10 cellular contexts compared by ENCODE assay signal in the genomic region with DNA sequence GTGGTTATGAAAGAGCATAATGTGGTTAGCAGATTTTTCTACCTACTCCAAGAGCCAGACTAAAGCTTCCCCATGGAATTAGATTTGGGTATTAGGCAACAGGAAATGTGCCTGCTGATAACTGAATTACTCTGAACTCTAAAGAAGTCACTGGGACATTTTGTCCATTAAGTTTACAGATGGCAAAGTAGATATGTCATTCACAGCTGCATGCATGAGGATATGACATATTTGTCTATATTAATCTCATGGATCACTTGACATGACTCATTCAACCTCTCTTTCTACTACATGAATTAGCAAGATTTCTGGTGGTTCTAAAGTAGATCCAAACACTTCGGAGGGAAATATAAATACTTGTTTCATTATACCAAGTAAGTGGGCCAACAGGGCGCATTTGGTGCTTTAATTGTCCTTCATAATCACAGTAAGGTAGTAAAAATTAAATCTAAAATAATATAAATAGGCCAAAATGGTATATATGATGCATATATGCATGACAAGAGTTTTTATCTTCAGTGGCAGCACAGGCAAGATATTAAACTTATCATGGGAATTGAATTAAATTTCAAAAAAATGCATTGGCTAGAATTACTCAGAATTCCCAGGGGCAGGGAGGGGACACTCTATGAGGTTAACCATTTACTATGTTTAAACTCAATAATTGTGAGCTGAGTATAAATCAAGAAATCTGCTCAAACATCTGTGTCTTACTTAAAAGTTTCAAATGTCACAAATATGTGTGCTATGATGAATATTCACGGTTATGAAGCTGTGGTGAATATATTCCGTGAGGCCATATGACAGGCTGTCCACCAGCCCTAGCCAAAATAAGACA.
DNase-seq lines count a peak whose midpoint lies in the region; ATAC-seq and TF ChIP-seq lines count a peak whose summit lies in the region.
"Had no signal": no experiment of that assay in that cellular context is flagged by ENCODE, and none has a peak within 500 bp of the region (broad histone marks: within the 10 kb centered on the region; RNA-seq: fewer than 3 reads in every experiment).

No MANE protein-coding gene starts in this region.

- H3K79me2 ChIP-seq in PC-3 (ENCODE audit: low read length) (no peaks in the 10 kb centered on the region), osteoblast (ENCODE audit: insufficient read depth, low read length) (no peaks in the 10 kb centered on the region)

- H3K4me2 ChIP-seq in PC-3 (ENCODE audit: low read length) (peak overlapping the region; percentile 44), osteoblast (ENCODE audit: insufficient read depth, low read length) (peak overlapping the region; percentile 22)

- H4K20me1 ChIP-seq in PC-3 (ENCODE audit: low read length) (no peaks in the 10 kb centered on the region), osteoblast (ENCODE audit: insufficient read depth, low read length) (no peaks in the 10 kb centered on the region)

- TF ChIP-seq CTCF in PC-3 (conservative IDR thresholded peaks at IDR 0.05; ENCODE audit: low read depth, low read length): no peak
- no peak for TF ChIP-seq CTCF in epithelial cell of esophagus (IDR thresholded peaks at IDR 0.05; ENCODE audit: insufficient read depth, low read depth, low read length, missing control alignments)
- TF ChIP-seq CTCF in osteoblast (IDR thresholded peaks at IDR 0.05; ENCODE audit: extremely low read depth, low read depth, low read length): no peak
- TF ChIP-seq CTCF in glutamatergic neuron (IDR thresholded peaks at IDR 0.05; ENCODE audit: partially characterized antibody, unreplicated experiment): no peak

- BruUV-seq in PC-3 (replicated peaks; lab: Mats Ljungman, UMichigan): no TSS peak

- H3F3A ChIP-seq in PC-3 (ENCODE audit: low read length, unreplicated experiment): no peaks in the 10 kb centered on the region

- H3K4me3 Mint-ChIP-seq in glutamatergic neuron (ENCODE audit: unreplicated experiment): no peak overlapping the region
- H3K4me3 Mint-ChIP-seq: naive B cell had no signal

- peaks cover 20% of the 10 kb centered on the region for H3K4me1 ChIP-seq in PC-3 (ENCODE audit: insufficient read depth, low read length)
- H3K4me1 ChIP-seq in osteoblast (ENCODE audit: insufficient read depth, low read length): peaks cover 11% of the 10 kb centered on the region

- H3K9ac ChIP-seq in PC-3 (ENCODE audit: low read length): no peak overlapping the region

- CTCF ChIA-PET in PC-3 (lab: Charles Lee): no interaction called here

- H3K27me3 ChIP-seq in PC-3 (ENCODE audit: low read length) (no peaks in the 10 kb centered on the region), osteoblast (ENCODE audit: insufficient read depth, low read length) (no peaks in the 10 kb centered on the region)

- intact Hi-C loops in PC-3 (cut with micrococcal nuclease): no loop called here

- no peaks in the 10 kb centered on the region for H3K36me3 ChIP-seq in PC-3 (ENCODE audit: low read depth, low read length)
- H3K36me3 ChIP-seq in osteoblast (ENCODE audit: insufficient read depth, low read length): no peaks in the 10 kb centered on the region

- H3K9me3 Mint-ChIP-seq in glutamatergic neuron (ENCODE audit: unreplicated experiment): no peaks in the 10 kb centered on the region
- H3K9me3 Mint-ChIP-seq: naive B cell had no signal

- H3K27me3 Mint-ChIP-seq in glutamatergic neuron (ENCODE audit: unreplicated experiment): no peaks in the 10 kb centered on the region
- H3K27me3 Mint-ChIP-seq: naive B cell had no signal

- H3K9me3 ChIP-seq in PC-3 (ENCODE audit: low read length) (no peaks in the 10 kb centered on the region), osteoblast (ENCODE audit: low read depth, low read length) (no peaks in the 10 kb centered on the region)

- H2AFZ ChIP-seq in PC-3 (ENCODE audit: low read length) (no peak overlapping the region), osteoblast (ENCODE audit: low read length) (no peak overlapping the region)

- H3K4me3 ChIP-seq in PC-3 (ENCODE audit: low read length) (no peak overlapping the region), epithelial cell of esophagus (ENCODE audit: low read length) (no peak overlapping the region), osteoblast (ENCODE audit: insufficient read depth, low read length) (no peak overlapping the region)

- DNase-seq in Daoy (ENCODE audit: low read depth): peak; percentile 79
- peak; percentile 88 for DNase-seq in PC-3
- peak; percentile 78 for DNase-seq in epithelial cell of esophagus (ENCODE audit: low read depth)
- no peak for DNase-seq in osteoblast (ENCODE audit: insufficient read length, low spot score, missing footprints)
- DNase-seq in amygdala (lab: John Stamatoyannopoulos, UW): no peak
- DNase-seq in CD1c-positive myeloid dendritic cell (ENCODE audit: extremely low spot score): no peak
- no peak for DNase-seq in cerebellum (ENCODE audit: low spot score)
- DNase-seq in glutamatergic neuron: no peak
- DNase-seq: naive B cell had no signal

- no peak overlapping the region for H3K27ac Mint-ChIP-seq in glutamatergic neuron (ENCODE audit: unreplicated experiment)
- H3K27ac Mint-ChIP-seq: activated naive CD4-positive, alpha-beta T cell treated with anti-CD3 and anti-CD28 coated beads, Interleukin-2, amount 50 U/mL, for 72 hours; naive B cell had no signal

- H3K27ac ChIP-seq in PC-3 (ENCODE audit: low read length) (peak overlapping the region; percentile 61), osteoblast (ENCODE audit: low read depth, low read length) (peak overlapping the region; percentile 48)

- POLR2A ChIA-PET in PC-3 (lab: Charles Lee; ENCODE audit: unreplicated experiment): interaction anchor here (0.5 kb wide), 1 partner anchor 764 kb away, joined by 3 read pairs; no protein-coding TSS in a partner anchor

- no peaks in the 10 kb centered on the region for H3K9me2 ChIP-seq in PC-3 (replicated peaks; ENCODE audit: low read length)

- H3K4me1 Mint-ChIP-seq in glutamatergic neuron (ENCODE audit: low read depth, unreplicated experiment): peaks cover 9% of the 10 kb centered on the region
- H3K4me1 Mint-ChIP-seq: naive B cell had no signal

- peak; percentile 95 for ATAC-seq in PC-3

- H3K36me3 Mint-ChIP-seq in glutamatergic neuron (ENCODE audit: unreplicated experiment): no peaks in the 10 kb centered on the region
- H3K36me3 Mint-ChIP-seq: activated naive CD4-positive, alpha-beta T cell treated with anti-CD3 and anti-CD28 coated beads, Interleukin-2, amount 50 U/mL, for 72 hours; naive B cell had no signal

Comparison
In these comparisons a context has a peak if more than half of its experiments do, and no peak if none do; other contexts are left out.
1. DNase-seq: peak in Daoy (single experiment), PC-3 (single experiment) and epithelial cell of esophagus (single experiment); none in osteoblast (single experiment), amygdala (0 of 56), CD1c-positive myeloid dendritic cell (single experiment), cerebellum (single experiment) and glutamatergic neuron (single experiment).